Comparison of ENCODE assay signal across 1 cellular context in genomic region chr16:68346892-68347480, GRCh38.
TF ChIP-seq lines count a peak whose summit lies in the region.

No MANE protein-coding gene starts in this region.

TF ChIP-seq in SK-N-SH treated with all-trans-retinoic acid at 6 μM for 48 hours, 23 proteins besides CTCF, POLR2A, EP300 and RAD21 (continued from another document):
- no peak for TF ChIP-seq PATZ1 (CRISPR knock-in tag; IDR thresholded peaks at IDR 0.05; ENCODE audit: borderline replicate concordance)
- no peak for TF ChIP-seq ISL1 (CRISPR knock-in tag; IDR thresholded peaks at IDR 0.05)
- TF ChIP-seq ARNTL (CRISPR knock-in tag; IDR thresholded peaks at IDR 0.05; ENCODE audit: borderline replicate concordance, low read depth): no peak
- no peak for TF ChIP-seq PPARA (CRISPR knock-in tag; IDR thresholded peaks at IDR 0.05; ENCODE audit: borderline replicate concordance)
- no peak for TF ChIP-seq BACH2 (CRISPR knock-in tag; IDR thresholded peaks at IDR 0.05; ENCODE audit: borderline replicate concordance)
